8 cellular contexts compared by ENCODE assay signal in the genomic region with DNA sequence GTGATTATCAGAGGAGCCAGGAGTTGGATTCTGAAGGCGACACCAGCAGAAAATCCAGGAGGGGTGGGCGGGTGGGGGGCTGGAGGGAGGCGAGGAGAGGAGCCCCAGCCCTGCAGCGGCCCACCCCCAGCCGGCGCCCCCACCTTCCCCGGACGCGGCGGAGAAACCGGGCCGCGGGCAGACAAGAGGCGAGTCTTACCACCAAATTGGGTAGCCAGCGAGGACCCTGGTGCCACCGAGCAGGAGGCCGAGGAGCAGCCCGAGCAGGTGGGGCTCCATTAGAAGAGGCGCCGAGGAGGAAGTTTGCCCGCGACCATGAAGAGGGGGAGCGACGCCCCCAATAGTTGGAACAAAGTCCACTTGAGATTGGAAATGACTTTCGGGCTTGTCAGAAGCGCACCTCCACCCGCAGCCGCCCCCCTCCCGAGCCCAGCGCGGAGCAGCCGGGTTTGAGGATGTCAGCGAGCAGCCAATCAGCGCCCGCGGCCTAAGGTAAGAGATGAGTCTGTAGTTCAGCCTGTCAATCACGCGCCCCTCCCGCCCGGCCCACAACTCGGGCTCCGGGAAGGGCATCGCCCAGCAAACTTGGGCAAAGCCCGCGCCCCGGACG. TPM values are rescaled to one million over a fixed set of nuclear protein-coding genes. Genes with fewer than 3 reads are reported as not detected.
DNase-seq lines count a peak whose midpoint lies in the region; ATAC-seq lines count a peak whose summit lies in the region.
"Had no signal": no experiment of that assay in that cellular context is flagged by ENCODE, and none has a peak within 500 bp of the region (broad histone marks: within the 10 kb centered on the region; RNA-seq: fewer than 3 reads in every experiment).

A gene with protein sequence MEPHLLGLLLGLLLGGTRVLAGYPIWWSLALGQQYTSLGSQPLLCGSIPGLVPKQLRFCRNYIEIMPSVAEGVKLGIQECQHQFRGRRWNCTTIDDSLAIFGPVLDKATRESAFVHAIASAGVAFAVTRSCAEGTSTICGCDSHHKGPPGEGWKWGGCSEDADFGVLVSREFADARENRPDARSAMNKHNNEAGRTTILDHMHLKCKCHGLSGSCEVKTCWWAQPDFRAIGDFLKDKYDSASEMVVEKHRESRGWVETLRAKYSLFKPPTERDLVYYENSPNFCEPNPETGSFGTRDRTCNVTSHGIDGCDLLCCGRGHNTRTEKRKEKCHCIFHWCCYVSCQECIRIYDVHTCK (minus strand): TSS at position 374 of the 610 bp plus-strand sequence. CDS start 95 bp downstream, at position 279.

- H3K9me3 ChIP-seq in HUES6 (ENCODE audit: control insufficient read depth, insufficient read depth, low read depth, low read length) (no peaks in the 10 kb centered on the region), subcutaneous abdominal adipose tissue (ENCODE audit: control insufficient read depth in 5 of 5, low read length in 5 of 5) (no peaks in the 10 kb centered on the region), MG63 (no peaks in the 10 kb centered on the region)
- no peaks in the 10 kb centered on the region for H3K9me3 ChIP-seq in naive thymus-derived CD4-positive, alpha-beta T cell (ENCODE audit: control insufficient read depth in 2 of 3, low read length in 3 of 3)

- intact Hi-C loops in naive thymus-derived CD4-positive, alpha-beta T cell (cut with micrococcal nuclease) = no loop called here

- CTCF ChIA-PET in naive thymus-derived CD4-positive, alpha-beta T cell (lab: Charles Lee) = no interaction called here

- peaks cover 0 to 2% (median 0%) of the 10 kb centered on the region in 11 donors for H3K9me3 Mint-ChIP-seq in naive thymus-derived CD4-positive, alpha-beta T cell

- peaks cover 0 to 6% (median 0%) of the 10 kb centered on the region in 5 donors for H3K36me3 Mint-ChIP-seq in naive thymus-derived CD4-positive, alpha-beta T cell

- H3K9ac ChIP-seq in HUES6 (ENCODE audit: low read length) (peak within 1 kb of the TSS; percentile 96), subcutaneous abdominal adipose tissue (ENCODE audit: low read length in 5 of 5) (peak within 1 kb of the TSS in 1 of 5 donors; percentile 35)

- H3K27ac Mint-ChIP-seq in naive thymus-derived CD4-positive, alpha-beta T cell = no peak within 1 kb of the TSS

- peak; percentile 19 for DNase-seq in T-helper 9 cell
- peak; percentile 23 for DNase-seq in cerebellum (ENCODE audit: low spot score)
- peak in 7 of 9 donors; percentile 17 to 47 (median 27) for DNase-seq in naive thymus-derived CD4-positive, alpha-beta T cell
- no peak for DNase-seq in AG20443 (ENCODE audit: low spot score)
- DNase-seq in MG63 = no peak

- H3K27me3 ChIP-seq in HUES6 (ENCODE audit: control insufficient read depth, insufficient read depth, low read length) (peaks cover 66% of the 10 kb centered on the region), subcutaneous abdominal adipose tissue (ENCODE audit: control insufficient read depth in 5 of 5, insufficient read depth in 4 of 5, low read length in 5 of 5) (peaks cover 67 to 88% (median 85%) of the 10 kb centered on the region in 5 donors), MG63 (peaks cover 22% of the 10 kb centered on the region)
- H3K27me3 ChIP-seq in naive thymus-derived CD4-positive, alpha-beta T cell (ENCODE audit: control insufficient read depth in 2 of 2, insufficient read depth in 2 of 2, low read length in 2 of 2) = peaks cover 16 to 49% of the 10 kb centered on the region in 2 donors

- peaks cover 57 to 87% (median 75%) of the 10 kb centered on the region in 5 donors for H3K27me3 Mint-ChIP-seq in naive thymus-derived CD4-positive, alpha-beta T cell

- H3K36me3 ChIP-seq in HUES6 (ENCODE audit: control insufficient read depth, insufficient read depth, low read length) (no peaks in the 10 kb centered on the region), subcutaneous abdominal adipose tissue (ENCODE audit: control insufficient read depth in 5 of 5, insufficient read depth in 5 of 5, low read length in 5 of 5) (no peaks in the 10 kb centered on the region), MG63 (no peaks in the 10 kb centered on the region)
- no peaks in the 10 kb centered on the region for H3K36me3 ChIP-seq in naive thymus-derived CD4-positive, alpha-beta T cell (ENCODE audit: control insufficient read depth in 2 of 3, insufficient read depth in 3 of 3, low read length in 3 of 3)

- H3K4me3 Mint-ChIP-seq in naive thymus-derived CD4-positive, alpha-beta T cell = peak within 1 kb of the TSS; percentile 67 to 83 (median 78)

- H3K4me1 Mint-ChIP-seq in naive thymus-derived CD4-positive, alpha-beta T cell = peaks cover 6 to 29% (median 17%) of the 10 kb centered on the region in 7 donors

- POLR2A ChIA-PET in naive thymus-derived CD4-positive, alpha-beta T cell (lab: Charles Lee) = no interaction called here

- peaks cover 61% of the 10 kb centered on the region for H3K4me1 ChIP-seq in HUES6 (ENCODE audit: control insufficient read depth, insufficient read depth, low read length)
- peaks cover 13 to 16% of the 10 kb centered on the region in 2 donors for H3K4me1 ChIP-seq in naive thymus-derived CD4-positive, alpha-beta T cell (ENCODE audit: control insufficient read depth in 2 of 2, insufficient read depth in 2 of 2, low read length in 2 of 2)
- H3K4me1 ChIP-seq in subcutaneous abdominal adipose tissue (ENCODE audit: control insufficient read depth in 5 of 5, insufficient read depth in 5 of 5, low read length in 5 of 5) = peaks cover 2 to 27% (median 21%) of the 10 kb centered on the region in 5 donors

- ATAC-seq in naive thymus-derived CD4-positive, alpha-beta T cell = peak; percentile 58

- H3K27ac ChIP-seq in HUES6 (ENCODE audit: low read depth, low read length) (peak within 1 kb of the TSS; percentile 88; the same call in 1 of the 2 replicates), subcutaneous abdominal adipose tissue (ENCODE audit: low read depth, low read length) (no peak within 1 kb of the TSS)
- H3K27ac ChIP-seq in naive thymus-derived CD4-positive, alpha-beta T cell (ENCODE audit: low read depth, low read length) = no peak within 1 kb of the TSS

- peak within 1 kb of the TSS; percentile 76 for H3K4me3 ChIP-seq in HUES6 (ENCODE audit: low read depth, low read length)
- peak within 1 kb of the TSS; percentile 43 for H3K4me3 ChIP-seq in naive thymus-derived CD4-positive, alpha-beta T cell (ENCODE audit: low read length)
- peak within 1 kb of the TSS in 4 of 5 donors; percentile 39 to 60 (median 48) for H3K4me3 ChIP-seq in subcutaneous abdominal adipose tissue (ENCODE audit: low read depth in 1 of 5, low read length in 5 of 5)
- no peak within 1 kb of the TSS for H3K4me3 ChIP-seq in MG63

RNA-seq across cellular contexts. Expression of the gene that starts here (rescaled TPM):
- total RNA-seq in cerebellum = 12.3 TPM
- under 1 TPM in 1 of 5 experiments, not detected in 4; 0.24 TPM for total RNA-seq in naive thymus-derived CD4-positive, alpha-beta T cell
- under 1 TPM in 1 of 2 donors, not detected in 1; 0.07 TPM for polyA plus RNA-seq in naive thymus-derived CD4-positive, alpha-beta T cell
- total RNA-seq in MG63 (2014; rRNA removed; shearing (Covaris generic); ENCODE audit: low replicate concordance) = 5.6 and 8.5 TPM in 2 replicates
- total RNA-seq: T-helper 1 cell treated with Interleukin-12 subunit alpha and Interleukin-12 subunit beta and Interleukin-4 antibody, amounts not matched to agents 30 ng/mL and 1 ng/mL, for 36 hours had no signal

Comparison
In these comparisons a context has a peak if more than half of its experiments do, and no peak if none do; other contexts are left out.
1. Peak in DNase-seq, ATAC-seq and H3K4me3 ChIP-seq in naive thymus-derived CD4-positive, alpha-beta T cell; RNA of the gene not detected or under 1 TPM.
2. DNase-seq: peak in T-helper 9 cell (single experiment) and cerebellum (single experiment); none in AG20443 (single experiment) and MG63 (single experiment).